Comparison of ENCODE assay signal across 10 cellular contexts in the genomic region with DNA sequence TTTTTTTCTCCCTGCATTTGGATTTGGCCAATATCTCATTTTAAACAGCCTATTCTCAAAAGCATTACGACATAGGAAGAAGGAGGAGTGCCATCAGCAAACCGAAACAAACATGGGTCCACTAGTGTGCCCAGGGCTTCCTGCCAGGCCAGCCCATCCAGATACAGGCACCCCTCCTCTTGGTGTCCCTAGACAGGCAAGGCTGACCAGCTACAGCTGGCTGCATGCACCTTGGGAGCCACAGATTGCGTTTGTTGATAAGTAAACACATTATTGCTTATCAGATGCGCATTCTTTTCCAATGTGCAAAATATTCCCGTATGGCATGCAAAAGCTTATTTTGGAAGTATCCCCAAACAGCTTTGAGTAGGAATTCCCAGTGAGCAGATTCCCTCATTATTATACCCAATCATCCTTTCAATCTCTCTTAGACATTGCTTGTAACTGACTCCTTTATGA.
DNase-seq lines count a peak whose midpoint lies in the region; ATAC-seq and TF ChIP-seq lines count a peak whose summit lies in the region.
"Had no signal": no experiment of that assay in that cellular context is flagged by ENCODE, and none has a peak within 500 bp of the region (broad histone marks: within the 10 kb centered on the region; RNA-seq: fewer than 3 reads in every experiment).

No MANE protein-coding gene starts in this region.

- H3K9ac ChIP-seq in fibroblast of lung (ENCODE audit: insufficient read depth, low read length): no peak overlapping the region

- H4K20me1 ChIP-seq in fibroblast of lung (ENCODE audit: control insufficient read depth, extremely low read depth, insufficient read depth, low read length): no peaks in the 10 kb centered on the region

- TF ChIP-seq CTCF in fibroblast of lung (conservative IDR thresholded peaks at IDR 0.05 in 1 of 2, IDR thresholded peaks at IDR 0.05 in 1 of 2; ENCODE audit: low read depth in 1 of 2, low read length in 2 of 2): no peak
- TF ChIP-seq CTCF in neutrophil (IDR thresholded peaks at IDR 0.05): no peak
- no peak for TF ChIP-seq CTCF in Calu3 (IDR thresholded peaks at IDR 0.05; ENCODE audit: unreplicated experiment)

- POLR2A ChIA-PET in activated CD4-positive, alpha-beta T cell treated with anti-CD3 and anti-CD28 coated beads for 36 hours (lab: Charles Lee): no interaction called here

- H3K27me3 ChIP-seq in fibroblast of lung (ENCODE audit: control insufficient read depth, insufficient read depth, low read length) (no peaks in the 10 kb centered on the region), neutrophil (no peaks in the 10 kb centered on the region)

- H3K27me3 Mint-ChIP-seq in activated CD4-positive, alpha-beta T cell treated with anti-CD3 and anti-CD28 coated beads for 36 hours: peaks cover 3% of the 10 kb centered on the region
- no peaks in the 10 kb centered on the region for H3K27me3 Mint-ChIP-seq in Calu3 (ENCODE audit: unreplicated experiment)

- no peak overlapping the region for H3K27ac ChIP-seq in fibroblast of lung (ENCODE audit: insufficient read depth, low read length)
- peak overlapping the region; percentile 11 for H3K27ac ChIP-seq in neutrophil

- no peak overlapping the region for H3K27ac Mint-ChIP-seq in activated CD4-positive, alpha-beta T cell treated with anti-CD3 and anti-CD28 coated beads for 36 hours
- no peak overlapping the region for H3K27ac Mint-ChIP-seq in Calu3 (ENCODE audit: unreplicated experiment)

- H3K79me2 ChIP-seq in fibroblast of lung (ENCODE audit: control insufficient read depth, insufficient read depth, low read length): no peaks in the 10 kb centered on the region

- no peak for ATAC-seq in activated CD4-positive, alpha-beta T cell treated with anti-CD3 and anti-CD28 coated beads for 36 hours

- no peaks in the 10 kb centered on the region for H3K9me3 Mint-ChIP-seq in activated CD4-positive, alpha-beta T cell treated with anti-CD3 and anti-CD28 coated beads for 36 hours (ENCODE audit: low read depth)
- no peaks in the 10 kb centered on the region for H3K9me3 Mint-ChIP-seq in Calu3 (ENCODE audit: low read depth, unreplicated experiment)

- H3K4me1 ChIP-seq in fibroblast of lung (ENCODE audit: control insufficient read depth, extremely low read depth, insufficient read depth, low read length) (peaks cover 10% of the 10 kb centered on the region), neutrophil (ENCODE audit: control insufficient read depth in 1 of 2, insufficient read depth in 1 of 2, low read depth in 1 of 2, low read length in 1 of 2) (peaks cover 15 to 20% of the 10 kb centered on the region in 2 experiments)

- DNase-seq in Ammon's horn (ENCODE audit: low spot score) (peak; percentile 35), MV-4-11 (lab: John Stamatoyannopoulos, UW) (peak; percentile 47), fibroblast of lung (ENCODE audit: low read depth in 2 of 2) (peak; percentile 69 to 77), NCI-H510A treated with DMSO at 0.1 percent for 48 hours (lab: John Stamatoyannopoulos, UW) (no peak), Calu3 (no peak), glomerular visceral epithelial cell (ENCODE audit: extremely low spot score) (no peak)
- no peak for DNase-seq in activated CD4-positive, alpha-beta T cell treated with anti-CD3 and anti-CD28 coated beads for 36 hours
- DNase-seq: activated T-cell treated with anti-CD3 and anti-CD28 coated beads, Interleukin-2, amount 50 U/mL, for 48 hours; Karpas-422 had no signal

- H3K9me3 ChIP-seq in fibroblast of lung (ENCODE audit: control insufficient read depth, insufficient read depth, low read depth, low read length) (no peaks in the 10 kb centered on the region), neutrophil (no peaks in the 10 kb centered on the region)

- no peaks in the 10 kb centered on the region for H3K4me1 Mint-ChIP-seq in activated CD4-positive, alpha-beta T cell treated with anti-CD3 and anti-CD28 coated beads for 36 hours
- no peaks in the 10 kb centered on the region for H3K4me1 Mint-ChIP-seq in Calu3 (ENCODE audit: low read depth, unreplicated experiment)

- H3K4me2 ChIP-seq in fibroblast of lung (ENCODE audit: extremely low read depth, insufficient read depth, low read length): peak overlapping the region; percentile 97

- H3K4me3 Mint-ChIP-seq in activated CD4-positive, alpha-beta T cell treated with anti-CD3 and anti-CD28 coated beads for 36 hours: no peak overlapping the region
- H3K4me3 Mint-ChIP-seq in Calu3 (ENCODE audit: low read depth, unreplicated experiment): no peak overlapping the region

- H3K36me3 Mint-ChIP-seq in activated CD4-positive, alpha-beta T cell treated with anti-CD3 and anti-CD28 coated beads for 36 hours (ENCODE audit: low read depth): no peaks in the 10 kb centered on the region
- H3K36me3 Mint-ChIP-seq in Calu3 (ENCODE audit: insufficient read depth, unreplicated experiment): no peaks in the 10 kb centered on the region

- CTCF ChIA-PET in activated CD4-positive, alpha-beta T cell treated with anti-CD3 and anti-CD28 coated beads for 36 hours (lab: Charles Lee): interaction anchor here (1.3 kb wide), 1 partner anchor 42 kb away, joined by 3 read pairs; no protein-coding TSS in a partner anchor
- CTCF ChIA-PET in Calu3 (lab: Charles Lee): no interaction called here

- BruUV-seq in Calu3 (replicated peaks; lab: Mats Ljungman, UMichigan): no TSS peak

- peak overlapping the region; percentile 36 to 43 (median 40) for H3K4me3 ChIP-seq in fibroblast of lung (replicated peaks in 1 of 4; ENCODE audit: control extremely low read depth in 1 of 4, insufficient read depth in 1 of 4, low read depth in 3 of 4, low read length in 4 of 4)
- no peak overlapping the region for H3K4me3 ChIP-seq in neutrophil (ENCODE audit: low read depth in 1 of 2, low read length in 1 of 2)

- intact Hi-C loops in activated CD4-positive, alpha-beta T cell treated with anti-CD3 and anti-CD28 coated beads for 36 hours (cut with DNase I, micrococcal nuclease): no loop called here
- intact Hi-C loops in Calu3 (cut with micrococcal nuclease; ENCODE audit: unreplicated experiment): no loop called here

- H3K36me3 ChIP-seq in fibroblast of lung (ENCODE audit: control insufficient read depth, insufficient read depth, low read length): no peaks in the 10 kb centered on the region
- H3K36me3 ChIP-seq in neutrophil: no peaks in the 10 kb centered on the region

- H2AFZ ChIP-seq in fibroblast of lung (ENCODE audit: low read length): peak overlapping the region; percentile 94

Comparison
In these comparisons a context has a peak if more than half of its experiments do, and no peak if none do; other contexts are left out.
1. DNase-seq: peak in Ammon's horn (single experiment), MV-4-11 (single experiment) and fibroblast of lung (2 of 2); none in activated CD4-positive, alpha-beta T cell treated with anti-CD3 and anti-CD28 coated beads for 36 hours (single experiment), NCI-H510A treated with DMSO at 0.1 percent for 48 hours (single experiment), Calu3 (single experiment) and glomerular visceral epithelial cell (single experiment).
2. H3K4me3 ChIP-seq: peak in fibroblast of lung (4 of 4); none in neutrophil (0 of 2).